Comparison of ENCODE assay signal across 1 cellular context in genomic region chr1:40944841-40945430, GRCh38.
TF ChIP-seq lines count a peak whose summit lies in the region.

No MANE protein-coding gene starts in this region.

TF ChIP-seq in WTC11, 78 proteins besides CTCF, POLR2A, EP300 and RAD21 (continued from another document):
- TF ChIP-seq STAT6 (CRISPR knock-in tag; conservative IDR thresholded peaks at IDR 0.05; ENCODE audit: low read depth) (no peak), TCF7 (CRISPR knock-in tag; IDR thresholded peaks at IDR 0.05; ENCODE audit: low read depth) (no peak), ZBTB21 (CRISPR knock-in tag; IDR thresholded peaks at IDR 0.05; ENCODE audit: borderline replicate concordance) (no peak)
